ENCODE assay signal across 8 cellular contexts in the genomic region with DNA sequence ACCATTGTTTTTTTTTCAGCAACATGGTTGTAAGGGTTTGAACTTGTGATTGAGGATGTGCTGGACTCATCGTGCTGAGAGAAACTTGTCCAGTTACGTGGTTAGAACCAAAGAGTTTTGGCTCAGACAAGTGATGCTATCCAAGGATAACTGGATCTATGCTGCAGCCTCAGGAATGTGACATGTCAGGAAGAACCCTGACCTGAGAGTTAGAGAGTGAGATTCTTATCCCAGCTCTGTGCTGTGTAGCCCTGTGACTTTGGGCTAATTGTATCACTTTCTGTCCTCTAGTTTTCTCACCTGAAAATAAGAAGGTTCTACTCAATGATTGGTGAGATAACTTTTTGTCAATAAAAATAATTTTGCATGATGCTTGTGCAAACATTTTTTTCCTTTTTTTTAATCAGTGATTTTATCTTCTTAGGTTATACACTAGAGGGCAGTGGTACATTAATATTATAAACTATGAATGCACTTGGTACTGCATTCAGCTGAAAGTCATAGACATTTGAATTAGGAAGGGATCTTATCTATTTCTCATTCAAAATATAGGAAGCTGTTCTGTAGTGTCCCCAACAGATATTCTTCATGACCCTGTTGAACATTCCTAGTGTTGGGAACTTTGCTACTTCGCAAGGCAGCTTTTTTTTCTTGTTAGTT.
DNase-seq lines count a peak whose midpoint lies in the region; ATAC-seq, FAIRE-seq and TF ChIP-seq lines count a peak whose summit lies in the region.

No MANE protein-coding gene starts in this region.

- ATAC-seq in foreskin keratinocyte (peak; percentile 54), HG03432 (IDR thresholded peaks at IDR 0.05; ENCODE audit: unreplicated experiment) (no peak), GM19324 (IDR thresholded peaks at IDR 0.05; ENCODE audit: low FRiP score, unreplicated experiment) (no peak), GM19328 (IDR thresholded peaks at IDR 0.05; ENCODE audit: unreplicated experiment) (no peak)

- H3K36me3 Mint-ChIP-seq in activated T-helper 2 cell treated with anti-CD3 and anti-CD28 coated beads, Interferon-gamma antibody, Interleukin-2, Interleukin-4, amounts not matched to agents 10 μg/mL and 5 μg/mL and 100 μg/mL, durations not matched to agents 14 hours and 24 hours and 36 hours (ENCODE audit: low read depth), result no peaks in the 10 kb centered on the region

- H3K4me1 Mint-ChIP-seq in activated T-helper 2 cell treated with anti-CD3 and anti-CD28 coated beads, Interferon-gamma antibody, Interleukin-2, Interleukin-4, amounts not matched to agents 10 μg/mL and 5 μg/mL and 100 μg/mL, durations not matched to agents 14 hours and 24 hours and 36 hours (ENCODE audit: low read depth), result no peaks in the 10 kb centered on the region

- TF ChIP-seq EP300 in Ishikawa (IDR thresholded peaks at IDR 0.05; ENCODE audit: borderline replicate concordance), result no peak

- no peaks in the 10 kb centered on the region for H3K9me3 Mint-ChIP-seq in activated T-helper 2 cell treated with anti-CD3 and anti-CD28 coated beads, Interferon-gamma antibody, Interleukin-2, Interleukin-4, amounts not matched to agents 10 μg/mL and 5 μg/mL and 100 μg/mL, durations not matched to agents 14 hours and 24 hours and 36 hours

- peak; percentile 52 for FAIRE-seq in RCC 7860 (lab: Jason Lieb, UNC)

- DNase-seq in AG09309 (ENCODE audit: low read depth), result no peak
- peak; percentile 32 for DNase-seq in RCC 7860 (ENCODE audit: low spot score)
- no peak for DNase-seq in foreskin keratinocyte
- no peak for DNase-seq in activated T-helper 2 cell treated with anti-CD3 and anti-CD28 coated beads, Interferon-gamma antibody, Interleukin-2, Interleukin-4, amounts not matched to agents 10 μg/mL and 5 μg/mL and 100 μg/mL, durations not matched to agents 14 hours and 24 hours and 36 hours (ENCODE audit: low spot score)

- H3K4me3 Mint-ChIP-seq in activated T-helper 2 cell treated with anti-CD3 and anti-CD28 coated beads, Interferon-gamma antibody, Interleukin-2, Interleukin-4, amounts not matched to agents 10 μg/mL and 5 μg/mL and 100 μg/mL, durations not matched to agents 14 hours and 24 hours and 36 hours (ENCODE audit: low read depth), result no peak overlapping the region

- peak; percentile 52 for TF ChIP-seq RAD21 in Ishikawa (IDR thresholded peaks at IDR 0.05; ENCODE audit: low read depth)

- H3K27me3 Mint-ChIP-seq in activated T-helper 2 cell treated with anti-CD3 and anti-CD28 coated beads, Interferon-gamma antibody, Interleukin-2, Interleukin-4, amounts not matched to agents 10 μg/mL and 5 μg/mL and 100 μg/mL, durations not matched to agents 14 hours and 24 hours and 36 hours (ENCODE audit: low read depth), result peaks cover 10% of the 10 kb centered on the region

- no peak overlapping the region for H3K4me3 ChIP-seq in AG09309 (ENCODE audit: control insufficient read depth, low read depth, low read length)

- no peaks in the 10 kb centered on the region for H3K4me1 ChIP-seq in foreskin keratinocyte

- peaks cover 17% of the 10 kb centered on the region for H3K27me3 ChIP-seq in foreskin keratinocyte

- no peak overlapping the region for H3K27ac ChIP-seq in foreskin keratinocyte

- intact Hi-C loops in activated T-helper 2 cell treated with anti-CD3 and anti-CD28 coated beads, Interferon-gamma antibody, Interleukin-2, Interleukin-4, amounts not matched to agents 10 μg/mL and 5 μg/mL and 100 μg/mL, durations not matched to agents 14 hours and 24 hours and 36 hours (cut with micrococcal nuclease), result no loop called here

- TF ChIP-seq CTCF in AG09309 (IDR thresholded peaks at IDR 0.05; ENCODE audit: control insufficient read depth, insufficient read depth, low read depth, low read length, missing control alignments) (peak; percentile 14), foreskin keratinocyte (conservative IDR thresholded peaks at IDR 0.05) (peak; percentile 67)

- H3K27ac Mint-ChIP-seq in activated T-helper 2 cell treated with anti-CD3 and anti-CD28 coated beads, Interferon-gamma antibody, Interleukin-2, Interleukin-4, amounts not matched to agents 10 μg/mL and 5 μg/mL and 100 μg/mL, durations not matched to agents 14 hours and 24 hours and 36 hours, result no peak overlapping the region

TF ChIP-seq in Ishikawa, 13 proteins besides CTCF, POLR2A, EP300 and RAD21:
- TF ChIP-seq, protein P1, sequence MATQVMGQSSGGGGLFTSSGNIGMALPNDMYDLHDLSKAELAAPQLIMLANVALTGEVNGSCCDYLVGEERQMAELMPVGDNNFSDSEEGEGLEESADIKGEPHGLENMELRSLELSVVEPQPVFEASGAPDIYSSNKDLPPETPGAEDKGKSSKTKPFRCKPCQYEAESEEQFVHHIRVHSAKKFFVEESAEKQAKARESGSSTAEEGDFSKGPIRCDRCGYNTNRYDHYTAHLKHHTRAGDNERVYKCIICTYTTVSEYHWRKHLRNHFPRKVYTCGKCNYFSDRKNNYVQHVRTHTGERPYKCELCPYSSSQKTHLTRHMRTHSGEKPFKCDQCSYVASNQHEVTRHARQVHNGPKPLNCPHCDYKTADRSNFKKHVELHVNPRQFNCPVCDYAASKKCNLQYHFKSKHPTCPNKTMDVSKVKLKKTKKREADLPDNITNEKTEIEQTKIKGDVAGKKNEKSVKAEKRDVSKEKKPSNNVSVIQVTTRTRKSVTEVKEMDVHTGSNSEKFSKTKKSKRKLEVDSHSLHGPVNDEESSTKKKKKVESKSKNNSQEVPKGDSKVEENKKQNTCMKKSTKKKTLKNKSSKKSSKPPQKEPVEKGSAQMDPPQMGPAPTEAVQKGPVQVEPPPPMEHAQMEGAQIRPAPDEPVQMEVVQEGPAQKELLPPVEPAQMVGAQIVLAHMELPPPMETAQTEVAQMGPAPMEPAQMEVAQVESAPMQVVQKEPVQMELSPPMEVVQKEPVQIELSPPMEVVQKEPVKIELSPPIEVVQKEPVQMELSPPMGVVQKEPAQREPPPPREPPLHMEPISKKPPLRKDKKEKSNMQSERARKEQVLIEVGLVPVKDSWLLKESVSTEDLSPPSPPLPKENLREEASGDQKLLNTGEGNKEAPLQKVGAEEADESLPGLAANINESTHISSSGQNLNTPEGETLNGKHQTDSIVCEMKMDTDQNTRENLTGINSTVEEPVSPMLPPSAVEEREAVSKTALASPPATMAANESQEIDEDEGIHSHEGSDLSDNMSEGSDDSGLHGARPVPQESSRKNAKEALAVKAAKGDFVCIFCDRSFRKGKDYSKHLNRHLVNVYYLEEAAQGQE (IDR thresholded peaks at IDR 0.05; ENCODE audit: low read depth), result no peak
- TF ChIP-seq CREB1 (IDR thresholded peaks at IDR 0.05; ENCODE audit: low read depth), result no peak
- TF ChIP-seq YY1 (IDR thresholded peaks at IDR 0.05; ENCODE audit: low read depth), result no peak
- no peak for TF ChIP-seq NFIC (IDR thresholded peaks at IDR 0.05)
